In the genomic region with DNA sequence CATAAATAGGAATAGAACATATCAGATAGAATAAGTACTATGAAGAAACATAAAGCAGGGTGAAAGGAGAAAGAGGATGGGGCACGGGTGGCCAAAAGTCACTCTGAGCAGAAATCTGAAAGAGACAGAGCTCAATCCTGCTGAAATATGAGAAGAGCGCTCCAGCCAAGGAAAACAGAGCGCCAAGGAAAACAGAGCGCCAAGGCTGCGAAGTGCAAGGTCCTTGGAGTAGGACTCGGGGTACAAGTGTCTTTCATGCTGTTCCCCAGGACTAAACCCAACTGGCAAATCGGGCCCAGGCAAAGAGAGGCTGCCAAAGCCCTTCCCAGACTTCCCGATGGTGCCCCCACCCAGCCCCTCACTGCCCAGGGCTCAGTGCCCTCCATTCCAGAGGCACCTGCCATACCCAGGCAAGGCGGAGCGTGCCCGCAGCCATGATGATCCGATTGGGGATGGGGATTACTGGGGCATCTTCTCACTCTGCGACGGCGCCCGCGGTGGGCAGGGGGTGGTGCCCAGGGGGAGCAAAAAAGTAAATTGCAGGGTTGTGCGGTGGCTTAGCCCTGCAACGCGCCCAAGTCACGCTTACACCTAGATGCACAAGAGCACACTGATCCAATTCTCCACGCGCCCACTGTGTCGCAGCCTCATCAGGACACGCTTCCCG, we compare ENCODE assay signal across 12 cellular contexts. TPM values are rescaled to one million over a fixed set of nuclear protein-coding genes. Genes with fewer than 3 reads are reported as not detected.
DNase-seq lines count a peak whose midpoint lies in the region; ATAC-seq and TF ChIP-seq lines count a peak whose summit lies in the region.
"Had no signal": no experiment of that assay in that cellular context is flagged by ENCODE, and none has a peak within 500 bp of the region (broad histone marks: within the 10 kb centered on the region; RNA-seq: fewer than 3 reads in every experiment).

No MANE protein-coding gene starts in this region.

- no peak for TF ChIP-seq EP300 in esophagus muscularis mucosa (IDR thresholded peaks at IDR 0.05)

- H3K4me1 ChIP-seq in CD4-positive, alpha-beta memory T cell (ENCODE audit: insufficient read depth, low read length): peaks cover 23% of the 10 kb centered on the region
- H3K4me1 ChIP-seq in Panc1 (ENCODE audit: control insufficient read depth, insufficient read depth, low read length): peaks cover 35% of the 10 kb centered on the region
- H3K4me1 ChIP-seq in esophagus muscularis mucosa: peaks cover 13 to 55% (median 30%) of the 10 kb centered on the region in 4 donors

- peak overlapping the region; percentile 47 to 78 (median 70) for H3K4me3 Mint-ChIP-seq in CD4-positive, alpha-beta memory T cell
- peak overlapping the region; percentile 88 for H3K4me3 Mint-ChIP-seq in osteocyte (ENCODE audit: unreplicated experiment)

- peaks cover 21 to 30% (median 25%) of the 10 kb centered on the region in 4 donors for H3K4me1 Mint-ChIP-seq in CD4-positive, alpha-beta memory T cell
- peaks cover 72% of the 10 kb centered on the region for H3K4me1 Mint-ChIP-seq in osteocyte (ENCODE audit: unreplicated experiment)

- CTCF ChIA-PET in CD4-positive, alpha-beta memory T cell (lab: Charles Lee; ENCODE audit: partially characterized antibody): interaction anchor here (0.8 to 6.4 kb wide), 20 partner anchors 8 to 478 kb away, joined by 3 to 57 read pairs (median 10); a partner anchor contains a TSS
- CTCF ChIA-PET in Panc1 (lab: Charles Lee): interaction anchor here (0.8 kb wide), 1 partner anchor 196 kb away, joined by 5 read pairs; no protein-coding TSS in a partner anchor

- peak overlapping the region in 3 of 7 donors; percentile 22 to 78 (median 43) for H3K27ac Mint-ChIP-seq in CD4-positive, alpha-beta memory T cell
- peak overlapping the region; percentile 59 for H3K27ac Mint-ChIP-seq in osteocyte (ENCODE audit: unreplicated experiment)

- in situ Hi-C loops in Panc1 (cut with HindIII; ENCODE audit: low pct_unique_long_range_greater_than_20kb, low sequenced_read_pairs): no loop called here

- no peaks in the 10 kb centered on the region for H3K9me3 ChIP-seq in CD4-positive, alpha-beta memory T cell (ENCODE audit: control insufficient read depth in 1 of 2, low read length in 2 of 2)
- H3K9me3 ChIP-seq in Panc1 (ENCODE audit: control insufficient read depth, insufficient read depth, low read depth, low read length): no peaks in the 10 kb centered on the region
- no peaks in the 10 kb centered on the region for H3K9me3 ChIP-seq in esophagus muscularis mucosa

- H3K4me3 ChIP-seq in CD4-positive, alpha-beta memory T cell (ENCODE audit: low read length in 2 of 2): no peak overlapping the region
- H3K4me3 ChIP-seq in Panc1 (ENCODE audit: low read depth in 2 of 2, low read length in 2 of 2) (peak overlapping the region; percentile 52 to 62), esophagus muscularis mucosa (peak overlapping the region; percentile 70 to 87 (median 72))
- H3K4me3 ChIP-seq: hepatocyte had no signal

- TF ChIP-seq CTCF in Panc1 (IDR thresholded peaks at IDR 0.05) (no peak), esophagus muscularis mucosa (IDR thresholded peaks at IDR 0.05) (no peak), osteocyte (IDR thresholded peaks at IDR 0.05) (no peak)

- no peaks in the 10 kb centered on the region for H3K36me3 ChIP-seq in CD4-positive, alpha-beta memory T cell (ENCODE audit: insufficient read depth, low read length)
- no peaks in the 10 kb centered on the region for H3K36me3 ChIP-seq in Panc1 (ENCODE audit: control insufficient read depth, insufficient read depth, low read length)
- H3K36me3 ChIP-seq in esophagus muscularis mucosa: no peaks in the 10 kb centered on the region

- no peaks in the 10 kb centered on the region for H3K9me3 Mint-ChIP-seq in CD4-positive, alpha-beta memory T cell
- no peaks in the 10 kb centered on the region for H3K9me3 Mint-ChIP-seq in osteocyte (ENCODE audit: unreplicated experiment)

- H3K27me3 ChIP-seq in CD4-positive, alpha-beta memory T cell (ENCODE audit: insufficient read depth, low read length): no peaks in the 10 kb centered on the region
- H3K27me3 ChIP-seq in Panc1 (ENCODE audit: control insufficient read depth, insufficient read depth, low read length) (no peaks in the 10 kb centered on the region), esophagus muscularis mucosa (peaks cover 0 to 18% (median 4%) of the 10 kb centered on the region in 4 donors)

- intact Hi-C loops in CD4-positive, alpha-beta memory T cell (cut with micrococcal nuclease): loop anchor here (10.0 kb wide), 1 partner anchor 1054 kb away; a partner anchor contains a TSS
- intact Hi-C loops in Panc1 (cut with micrococcal nuclease; ENCODE audit: unreplicated experiment): loop anchor here (10.0 kb wide), 1 partner anchor 74 kb away; no protein-coding TSS in a partner anchor
- intact Hi-C loops in esophagus muscularis mucosa (cut with DNase I): loop anchor here (5.0 kb wide), 1 partner anchor 248 kb away; no protein-coding TSS in a partner anchor
- intact Hi-C loops in left colon (cut with DNase I, micrococcal nuclease): loop anchor here in 1 of 2 donors (10.0 kb wide), 1 partner anchor 116 kb away; a partner anchor contains a TSS

- H3K27ac ChIP-seq in CD4-positive, alpha-beta memory T cell (ENCODE audit: low read depth, low read length): no peak overlapping the region
- H3K27ac ChIP-seq in Panc1 (ENCODE audit: low read length) (peak overlapping the region; percentile 73), esophagus muscularis mucosa (replicated peaks in 1 of 4) (peak overlapping the region in 1 of 4 donors; percentile 71)
- H3K27ac ChIP-seq: hepatocyte, HL-60 had no signal

- 85% methylated on average over 14 of the region's 26 CpGs for WGBS in esophagus muscularis mucosa

- H3K36me3 Mint-ChIP-seq in CD4-positive, alpha-beta memory T cell: no peaks in the 10 kb centered on the region
- H3K36me3 Mint-ChIP-seq in osteocyte (ENCODE audit: unreplicated experiment): peaks cover 10% of the 10 kb centered on the region

- BruUV-seq in Panc1 (replicated peaks; lab: Mats Ljungman, UMichigan): no TSS peak

- no peak for TF ChIP-seq POLR2A in esophagus muscularis mucosa (IDR thresholded peaks at IDR 0.05; ENCODE audit: low read depth)

- no peak for DNase-seq in CD4-positive, alpha-beta memory T cell
- DNase-seq in Panc1 (ENCODE audit: low read depth, low spot score) (no peak), esophagus muscularis mucosa (ENCODE audit: extremely low spot score) (no peak), osteocyte (ENCODE audit: extremely low spot score, unreplicated experiment) (no peak), EL (no peak), left colon (no peak), DMS53 treated with DMSO at 0.1 percent for 48 hours (lab: John Stamatoyannopoulos, UW; ENCODE audit: unreplicated experiment) (no peak)
- DNase-seq: activated CD4-positive, CD25-positive, alpha-beta regulatory T cell; NCI-H1105 treated with DMSO at 0.1 percent for 48 hours had no signal

- peaks cover 4 to 5% of the 10 kb centered on the region in 2 donors for H3K27me3 Mint-ChIP-seq in CD4-positive, alpha-beta memory T cell
- H3K27me3 Mint-ChIP-seq in osteocyte (ENCODE audit: unreplicated experiment): no peaks in the 10 kb centered on the region

- ATAC-seq in Panc1: no peak
- no peak for ATAC-seq in left colon
- no peak for ATAC-seq in GM18511 (IDR thresholded peaks at IDR 0.05; ENCODE audit: unreplicated experiment)

- POLR2A ChIA-PET in CD4-positive, alpha-beta memory T cell (lab: Charles Lee; ENCODE audit: partially characterized antibody): interaction anchor here (2.2 kb wide), 1 partner anchor 8 kb away, joined by 14 read pairs; no protein-coding TSS in a partner anchor
- POLR2A ChIA-PET in Panc1 (lab: Charles Lee): no interaction called here

RNA-seq across cellular contexts. Expression of a gene that starts 1.7 kb away (rescaled TPM):
- total RNA-seq in CD4-positive, alpha-beta memory T cell: under 1 TPM; 0.36 to 0.44 TPM
- under 1 TPM; 0.11 to 0.36 TPM for polyA plus RNA-seq in CD4-positive, alpha-beta memory T cell
- total RNA-seq in Panc1 (2021; ENCODE audit: unreplicated experiment) (69.8 TPM), esophagus muscularis mucosa (100 to 1,000 TPM in 2 of 4 donors, 10 to 100 TPM in 2; 62.0 to 151 (median 109) TPM), osteocyte (377 and 379 TPM in 2 replicates), left colon (1 to 10 TPM; 2.8 to 6.4 TPM)
- 71.3 TPM for polyA plus RNA-seq in Panc1 (2012; ENCODE audit: insufficient read length)

Comparison
In these comparisons a context has a peak if more than half of its experiments do, and no peak if none do; other contexts are left out.
1. H3K4me3 ChIP-seq: peak in Panc1 (2 of 2) and esophagus muscularis mucosa (4 of 4); none in CD4-positive, alpha-beta memory T cell (0 of 2).